ENCODE assay signal across 18 cellular contexts in the genomic region with DNA sequence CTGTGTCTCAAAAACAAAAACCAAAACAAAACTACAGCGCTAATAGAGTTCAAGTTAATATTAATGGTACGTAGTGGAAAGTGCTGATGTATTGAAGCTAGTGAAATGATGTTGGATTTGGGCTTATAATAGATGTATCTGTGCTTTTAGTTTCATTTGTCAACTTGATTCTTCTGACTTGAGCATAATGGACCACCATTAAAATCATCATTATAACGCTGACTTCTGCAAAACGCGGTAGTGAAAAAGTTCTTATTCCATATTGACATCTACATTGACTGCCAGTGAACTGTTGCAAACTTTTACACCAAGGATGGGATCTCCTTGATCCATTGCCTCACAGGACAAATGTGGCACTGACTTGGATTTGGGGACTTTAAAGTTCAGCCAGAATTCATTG.
DNase-seq lines count a peak whose midpoint lies in the region; ATAC-seq and TF ChIP-seq lines count a peak whose summit lies in the region.
"Had no signal": no experiment of that assay in that cellular context is flagged by ENCODE, and none has a peak within 500 bp of the region (broad histone marks: within the 10 kb centered on the region; RNA-seq: fewer than 3 reads in every experiment).

No MANE protein-coding gene starts in this region.

- H3K4me3 ChIP-seq in PC-9 (no peak overlapping the region), mesenchymal stem cell (ENCODE audit: insufficient read depth in 1 of 2, low read depth in 1 of 2, low read length in 2 of 2) (no peak overlapping the region)

- peaks cover 42% of the 10 kb centered on the region for H3F3A ChIP-seq in PC-9 (ENCODE audit: insufficient read depth, low read depth)

- peak overlapping the region; percentile 2 for H2AK5ac ChIP-seq in mesenchymal stem cell (ENCODE audit: low read length, severe bottlenecking)

- 98% methylated on average over 5 of the region's 5 CpGs for WGBS in mesenchymal stem cell

- H4K8ac ChIP-seq in mesenchymal stem cell (ENCODE audit: low read length), result peak overlapping the region; percentile 72

- H2BK120ac ChIP-seq in mesenchymal stem cell (ENCODE audit: low read depth, low read length), result peak overlapping the region; percentile 80

- H3K4ac ChIP-seq in mesenchymal stem cell (ENCODE audit: low read depth in 1 of 2, low read length in 2 of 2), result peak overlapping the region; percentile 64 to 83

- H3K36me3 Mint-ChIP-seq in natural killer cell, result peaks cover 11% of the 10 kb centered on the region
- H3K36me3 Mint-ChIP-seq in natural killer cell treated with Interleukin-12 subunit alpha and Interleukin-12 subunit beta and Interleukin-15 and Interleukin-18, amount 100 ng/mL, for 72 hours, result peaks cover 27% of the 10 kb centered on the region

- no peak for TF ChIP-seq CTCF in natural killer cell (IDR thresholded peaks at IDR 0.05)
- TF ChIP-seq CTCF in PC-9 (conservative IDR thresholded peaks at IDR 0.05), result no peak

- H3K9me2 ChIP-seq in PC-9 (ENCODE audit: insufficient read depth), result no peaks in the 10 kb centered on the region

- no peaks in the 10 kb centered on the region for H3K27me3 Mint-ChIP-seq in natural killer cell (ENCODE audit: low read depth in 2 of 2)
- peaks cover 11 to 14% of the 10 kb centered on the region in 2 donors for H3K27me3 Mint-ChIP-seq in natural killer cell treated with Interleukin-12 subunit alpha and Interleukin-12 subunit beta and Interleukin-15 and Interleukin-18, amount 100 ng/mL, for 72 hours
- H3K27me3 Mint-ChIP-seq: CD4-positive, alpha-beta memory T cell had no signal

- no peak overlapping the region for H3K23ac ChIP-seq in mesenchymal stem cell (ENCODE audit: low read length in 2 of 2)

- H3K27ac ChIP-seq in PC-9 (peak overlapping the region; percentile 97), mesenchymal stem cell (ENCODE audit: low read length, poor library complexity, severe bottlenecking) (no peak overlapping the region)

- peak overlapping the region; percentile 65 for H4K91ac ChIP-seq in mesenchymal stem cell (ENCODE audit: low read length)

- H3K79me2 ChIP-seq in PC-9 (ENCODE audit: low read depth), result no peaks in the 10 kb centered on the region

- no peak overlapping the region for H2AFZ ChIP-seq in PC-9
- H2AFZ ChIP-seq in mesenchymal stem cell (ENCODE audit: low read depth, low read length), result no peak overlapping the region

- H3K79me1 ChIP-seq in mesenchymal stem cell (replicated peaks; ENCODE audit: low read length, poor library complexity, severe bottlenecking), result no peaks in the 10 kb centered on the region

- H3K9me3 ChIP-seq in PC-9 (ENCODE audit: insufficient read depth, low read depth) (peaks cover 13% of the 10 kb centered on the region), mesenchymal stem cell (ENCODE audit: control insufficient read depth, low read length) (peaks cover 8% of the 10 kb centered on the region)

- H3K4me1 Mint-ChIP-seq in natural killer cell, result peaks cover 48 to 49% of the 10 kb centered on the region in 2 donors
- peaks cover 42 to 43% of the 10 kb centered on the region in 2 donors for H3K4me1 Mint-ChIP-seq in natural killer cell treated with Interleukin-12 subunit alpha and Interleukin-12 subunit beta and Interleukin-15 and Interleukin-18, amount 100 ng/mL, for 72 hours (ENCODE audit: low read depth in 2 of 2)

- H2BK5ac ChIP-seq in mesenchymal stem cell (ENCODE audit: low read depth, low read length, poor library complexity, severe bottlenecking), result no peak overlapping the region

- H3K36me3 ChIP-seq in PC-9 (ENCODE audit: low read depth), result no peaks in the 10 kb centered on the region; the same call in 1 of the 2 replicates
- H3K36me3 ChIP-seq in mesenchymal stem cell (ENCODE audit: control insufficient read depth in 1 of 2, insufficient read depth in 2 of 2, low read depth in 1 of 2, low read length in 2 of 2), result peaks cover 7 to 19% of the 10 kb centered on the region in 2 experiments

- peak overlapping the region; percentile 81 for H3K4me2 ChIP-seq in PC-9
- H3K4me2 ChIP-seq in mesenchymal stem cell (ENCODE audit: low read length, poor library complexity, severe bottlenecking), result no peak overlapping the region

- intact Hi-C loops in natural killer cell (cut with micrococcal nuclease) (loop anchor here (5.0 kb wide), 1 partner anchor 886 kb away; the partner anchor contains the start of gene TRIB2), PC-9 (cut with micrococcal nuclease; ENCODE audit: unreplicated experiment) (loop anchor here (10.0 kb wide), 2 partner anchors 323 to 723 kb away; no protein-coding TSS in a partner anchor), Right ventricle myocardium inferior (cut with DNase I) (loop anchor here (5.0 kb wide), 1 partner anchor 1101 kb away; no protein-coding TSS in a partner anchor)

- no peak overlapping the region for H2BK15ac ChIP-seq in mesenchymal stem cell (ENCODE audit: low read depth, poor library complexity, severe bottlenecking)

- no peaks in the 10 kb centered on the region for H4K20me1 ChIP-seq in PC-9 (ENCODE audit: insufficient read depth)

- no peak overlapping the region for H3K9ac ChIP-seq in mesenchymal stem cell (ENCODE audit: low read length)

- DNase-seq in natural killer cell, result no peak
- no peak for DNase-seq in natural killer cell treated with Interleukin-12 subunit alpha and Interleukin-12 subunit beta and Interleukin-15 and Interleukin-18, amount 100 ng/mL, for 72 hours (ENCODE audit: low spot score)
- no peak for DNase-seq in PC-9
- DNase-seq in mesenchymal stem cell, result no peak
- no peak for DNase-seq in Right ventricle myocardium inferior (ENCODE audit: missing footprints)
- no peak for DNase-seq in NCI-H345 treated with DMSO at 0.1 percent for 48 hours (lab: John Stamatoyannopoulos, UW; ENCODE audit: unreplicated experiment)
- DNase-seq in DMS 273 treated with DMSO at 0.1 percent for 48 hours (lab: John Stamatoyannopoulos, UW), result no peak
- no peak for DNase-seq in NCI-H1105 treated with DMSO at 0.1 percent for 48 hours (lab: John Stamatoyannopoulos, UW)
- DNase-seq: activated CD4-positive, alpha-beta T cell treated with anti-CD3 and anti-CD28 coated beads for 48 hours; activated CD8-positive, alpha-beta memory T cell treated with anti-CD3 and anti-CD28 coated beads, Interleukin-2, amount 10 ng/mL, durations not matched to agents 7 days and 5 days; CD4-positive, alpha-beta memory T cell; cortex of kidney; DMS53; GM23248; head of caudate nucleus; KBM-7; NCI-H2081; right cardiac atrium had no signal

- H3K18ac ChIP-seq in mesenchymal stem cell (ENCODE audit: low read depth in 1 of 2, low read length in 2 of 2), result peak overlapping the region; percentile 79 to 81

- no TSS peak for BruUV-seq in PC-9 (replicated peaks; lab: Mats Ljungman, UMichigan)

- H3K27me3 ChIP-seq in PC-9 (ENCODE audit: insufficient read depth, low read depth), result no peaks in the 10 kb centered on the region
- H3K27me3 ChIP-seq in mesenchymal stem cell (ENCODE audit: control insufficient read depth in 1 of 2, insufficient read depth in 1 of 2, low read length in 2 of 2), result no peaks in the 10 kb centered on the region

- peak overlapping the region; percentile 25 for H3K4me3 Mint-ChIP-seq in natural killer cell
- no peak overlapping the region for H3K4me3 Mint-ChIP-seq in natural killer cell treated with Interleukin-12 subunit alpha and Interleukin-12 subunit beta and Interleukin-15 and Interleukin-18, amount 100 ng/mL, for 72 hours
- H3K4me3 Mint-ChIP-seq: activated CD8-positive, alpha-beta memory T cell treated with anti-CD3 and anti-CD28 coated beads, Interleukin-2, amount 10 ng/mL, durations not matched to agents 7 days and 5 days had no signal

- H3K27ac Mint-ChIP-seq in natural killer cell, result no peak overlapping the region
- no peak overlapping the region for H3K27ac Mint-ChIP-seq in natural killer cell treated with Interleukin-12 subunit alpha and Interleukin-12 subunit beta and Interleukin-15 and Interleukin-18, amount 100 ng/mL, for 72 hours
- H3K27ac Mint-ChIP-seq: activated CD8-positive, alpha-beta memory T cell treated with anti-CD3 and anti-CD28 coated beads, Interleukin-2, amount 10 ng/mL, durations not matched to agents 7 days and 5 days had no signal

- CTCF ChIA-PET in PC-9 (lab: Charles Lee), result interaction anchor here (0.7 kb wide), 1 partner anchor 160 kb away, joined by 3 read pairs; no protein-coding TSS in a partner anchor

- POLR2A ChIA-PET in PC-9 (lab: Charles Lee; ENCODE audit: unreplicated experiment), result no interaction called here

- H3K9me3 Mint-ChIP-seq in natural killer cell, result peaks cover 2 to 7% of the 10 kb centered on the region in 2 donors
- peaks cover 9% of the 10 kb centered on the region for H3K9me3 Mint-ChIP-seq in natural killer cell treated with Interleukin-12 subunit alpha and Interleukin-12 subunit beta and Interleukin-15 and Interleukin-18, amount 100 ng/mL, for 72 hours

- peak overlapping the region; percentile 5 to 66 for H2BK12ac ChIP-seq in mesenchymal stem cell (ENCODE audit: low read length in 2 of 2)

- H3K14ac ChIP-seq in mesenchymal stem cell (ENCODE audit: low read length in 2 of 2), result no peak overlapping the region

- ATAC-seq in natural killer cell, result no peak
- no peak for ATAC-seq in natural killer cell treated with Interleukin-12 subunit alpha and Interleukin-12 subunit beta and Interleukin-15 and Interleukin-18, amount 100 ng/mL, for 72 hours
- ATAC-seq in Right ventricle myocardium inferior, result no peak
- ATAC-seq: activated CD8-positive, alpha-beta memory T cell treated with anti-CD3 and anti-CD28 coated beads, Interleukin-2, amount 10 ng/mL, durations not matched to agents 7 days and 5 days; right cardiac atrium had no signal

- H3K4me1 ChIP-seq in PC-9 (replicated peaks; ENCODE audit: insufficient read depth) (peaks cover 36% of the 10 kb centered on the region), mesenchymal stem cell (ENCODE audit: control insufficient read depth, insufficient read depth, low read depth, low read length) (peaks cover 12% of the 10 kb centered on the region)
